ENCODE assay signal across 1 cellular context in genomic region chr2:178414266-178415247, GRCh38.
A peak's percentile ranks its signal among the peaks of the same experiment; 100 is the strongest.
TF ChIP-seq lines count a peak whose summit lies in the region.

No MANE protein-coding gene starts in this region.

TF ChIP-seq in K562, 482 proteins besides CTCF, POLR2A, EP300 and RAD21 (continued from another document and continues in another):
- TF ChIP-seq HES1 (IDR thresholded peaks at IDR 0.05; ENCODE audit: low read depth) = no peak
- no peak for TF ChIP-seq ZNF518B (CRISPR knock-in tag; IDR thresholded peaks at IDR 0.05)
- TF ChIP-seq SMARCA5 (IDR thresholded peaks at IDR 0.05) = no peak
- TF ChIP-seq CBFA2T3 (IDR thresholded peaks at IDR 0.05) = peak; percentile 34
- TF ChIP-seq MAX (CRISPR knock-in tag; IDR thresholded peaks at IDR 0.05) = peak; percentile 94
- TF ChIP-seq ZNF23 (CRISPR knock-in tag; IDR thresholded peaks at IDR 0.05) = no peak
- no peak for TF ChIP-seq PURB (CRISPR knock-in tag; IDR thresholded peaks at IDR 0.05; ENCODE audit: low read depth)
- peak; percentile 72 for TF ChIP-seq GTF2E2 (tag; IDR thresholded peaks at IDR 0.05)
- 0 out of 2 replicates have a peak, but pooled peaks have one; percentile 71 for TF ChIP-seq ZNF197 (CRISPR knock-in tag; IDR thresholded peaks at IDR 0.05; ENCODE audit: low read depth)
- TF ChIP-seq ZNF280B (CRISPR knock-in tag; IDR thresholded peaks at IDR 0.05) = no peak
- TF ChIP-seq KDM1A (IDR thresholded peaks at IDR 0.05) = peak; percentile 28 to 40; a peak in 2 of 4 replicates
- TF ChIP-seq ZFX (CRISPR knock-in tag; IDR thresholded peaks at IDR 0.05) = no peak; the same call in 1 of the 2 replicates
- no peak for TF ChIP-seq CBX8 (IDR thresholded peaks at IDR 0.05; ENCODE audit: borderline replicate concordance, extremely low read depth, low read depth, low read length, poor library complexity, severe bottlenecking)
- TF ChIP-seq RAD51 (IDR thresholded peaks at IDR 0.05; ENCODE audit: borderline replicate concordance, low read depth) = no peak
- no peak for TF ChIP-seq RBM17 (IDR thresholded peaks at IDR 0.05; ENCODE audit: borderline replicate concordance, low read depth, low read length)
- peak; percentile 66 to 78; a peak in 3 of 4 replicates for TF ChIP-seq MNT (conservative IDR thresholded peaks at IDR 0.05)
- TF ChIP-seq ZFP91 (CRISPR knock-in tag; IDR thresholded peaks at IDR 0.05) = 0 out of 2 replicates have a peak, but pooled peaks have one; percentile 45
- TF ChIP-seq IFI16 (CRISPR knock-in tag; IDR thresholded peaks at IDR 0.05) = no peak
- peak; percentile 72; the same call in 1 of the 2 replicates for TF ChIP-seq DPF2 (IDR thresholded peaks at IDR 0.05)
- TF ChIP-seq NUFIP1 (IDR thresholded peaks at IDR 0.05; ENCODE audit: partially characterized antibody) = no peak
- no peak for TF ChIP-seq ZSCAN29 (IDR thresholded peaks at IDR 0.05)
- TF ChIP-seq PRDM10 (IDR thresholded peaks at IDR 0.05; ENCODE audit: partially characterized antibody) = peak; percentile 19
- no peak for TF ChIP-seq XRCC3 (IDR thresholded peaks at IDR 0.05)
- TF ChIP-seq ZNF644 (tag; IDR thresholded peaks at IDR 0.05; ENCODE audit: low read depth) = peak; percentile 22; the same call in 1 of the 2 replicates
- TF ChIP-seq NCOA4 (IDR thresholded peaks at IDR 0.05; ENCODE audit: partially characterized antibody) = no peak
- no peak for TF ChIP-seq ZZZ3 (IDR thresholded peaks at IDR 0.05)
- no peak for TF ChIP-seq ZBTB9 (CRISPR knock-in tag; IDR thresholded peaks at IDR 0.05)
- TF ChIP-seq BCL6 (CRISPR knock-in tag; IDR thresholded peaks at IDR 0.05) = no peak
- no peak for TF ChIP-seq GTF3C2 (IDR thresholded peaks at IDR 0.05; ENCODE audit: borderline replicate concordance, extremely low read depth, insufficient read length)
- peak; percentile 56 for TF ChIP-seq C11orf30 (IDR thresholded peaks at IDR 0.05; ENCODE audit: low read depth)
- TF ChIP-seq RBM15 (IDR thresholded peaks at IDR 0.05; ENCODE audit: insufficient read depth, low read length) = no peak
- 0 out of 2 replicates have a peak, but pooled peaks have one; percentile 3 for TF ChIP-seq ZNF395 (CRISPR knock-in tag; IDR thresholded peaks at IDR 0.05)
- no peak for TF ChIP-seq TRIM25 (IDR thresholded peaks at IDR 0.05; ENCODE audit: borderline replicate concordance)
- TF ChIP-seq THRAP3 (IDR thresholded peaks at IDR 0.05; ENCODE audit: borderline replicate concordance) = no peak
- TF ChIP-seq NFRKB (IDR thresholded peaks at IDR 0.05; ENCODE audit: low read depth) = peak; percentile 79
- TF ChIP-seq POLR3A (IDR thresholded peaks at IDR 0.05; ENCODE audit: borderline replicate concordance, extremely low read depth, insufficient read depth, insufficient read length) = no peak
- no peak for TF ChIP-seq HNRNPUL1 (IDR thresholded peaks at IDR 0.05; ENCODE audit: low read length)
- TF ChIP-seq TAF7 (tag; IDR thresholded peaks at IDR 0.05) = no peak
- TF ChIP-seq ELF4 (CRISPR knock-in tag; IDR thresholded peaks at IDR 0.05) = peak; percentile 68; the same call in 1 of the 2 replicates
